Comparison of ENCODE assay signal across 13 cellular contexts in the genomic region with DNA sequence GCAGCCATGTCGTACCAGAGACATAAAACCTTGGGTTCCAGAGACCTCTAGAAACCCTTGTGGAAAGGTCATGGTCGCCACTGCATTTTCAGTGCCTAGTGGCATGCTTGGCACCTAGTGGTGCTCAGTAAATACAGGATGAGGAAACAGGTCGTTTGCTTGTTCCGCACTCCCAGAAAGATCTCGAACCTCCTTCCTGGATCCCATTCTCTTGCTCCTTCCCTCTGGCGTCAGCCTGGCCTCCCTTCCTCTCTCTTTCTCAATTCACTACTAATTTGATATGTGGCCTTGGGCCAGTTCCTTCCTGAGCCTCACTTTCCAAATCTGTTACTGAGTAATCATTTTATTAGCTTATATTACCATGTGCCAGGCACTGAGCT. TPM values are rescaled to one million over a fixed set of nuclear protein-coding genes. Genes with fewer than 3 reads are reported as not detected.
A peak's percentile ranks its signal among the peaks of the same experiment; 100 is the strongest.
DNase-seq lines count a peak whose midpoint lies in the region; ATAC-seq and TF ChIP-seq lines count a peak whose summit lies in the region.
"Had no signal": no experiment of that assay in that cellular context is flagged by ENCODE, and none has a peak within 500 bp of the region (broad histone marks: within the 10 kb centered on the region; RNA-seq: fewer than 3 reads in every experiment).

No MANE protein-coding gene starts in this region.

- peaks cover 87% of the 10 kb centered on the region for H3K79me2 ChIP-seq in mesendoderm (ENCODE audit: control insufficient read depth, insufficient read depth, low read length)

- H3K27ac ChIP-seq in Peyer's patch, result peak overlapping the region; percentile 10 to 90 (median 80)
- H3K27ac ChIP-seq in epithelial cell of prostate, result peak overlapping the region; percentile 72
- H3K27ac ChIP-seq in mesendoderm (ENCODE audit: low read depth, low read length), result no peak overlapping the region
- H3K27ac ChIP-seq in suprapubic skin, result peak overlapping the region; percentile 81
- no peak overlapping the region for H3K27ac ChIP-seq in A673 (ENCODE audit: low read depth, low read length, poor library complexity, severe bottlenecking)
- H3K27ac ChIP-seq: SJSA1, WERI-Rb-1 had no signal

- H2BK120ac ChIP-seq in mesendoderm (ENCODE audit: low read depth, low read length), result no peak overlapping the region

- H3K27me3 ChIP-seq in Peyer's patch, result no peaks in the 10 kb centered on the region
- H3K27me3 ChIP-seq in mesendoderm (ENCODE audit: insufficient read depth, low read length, poor library complexity), result no peaks in the 10 kb centered on the region
- no peaks in the 10 kb centered on the region for H3K27me3 ChIP-seq in suprapubic skin
- no peaks in the 10 kb centered on the region for H3K27me3 ChIP-seq in A673 (replicated peaks; ENCODE audit: insufficient read depth, low read depth, low read length, poor library complexity)
- H3K27me3 ChIP-seq: SJSA1 had no signal

- TF ChIP-seq EP300 in suprapubic skin (IDR thresholded peaks at IDR 0.05), result no peak

- peak in 1 of 3 donors; percentile 60 for DNase-seq in Peyer's patch
- no peak for DNase-seq in epithelial cell of prostate (ENCODE audit: low read depth, low spot score)
- DNase-seq in mesendoderm, result no peak
- DNase-seq in suprapubic skin (ENCODE audit: low spot score in 2 of 2), result no peak
- no peak for DNase-seq in A673 (ENCODE audit: low spot score)
- no peak for DNase-seq in DMS 273 (lab: John Stamatoyannopoulos, UW; ENCODE audit: unreplicated experiment)
- no peak for DNase-seq in GM13976 (ENCODE audit: low spot score)
- DNase-seq: activated T-cell treated with anti-CD3 and anti-CD28 coated beads, Interleukin-2, amount 50 U/mL, for 1 hour; MV-4-11; NCI-H510A had no signal

- H3K4ac ChIP-seq in mesendoderm (ENCODE audit: low read depth, low read length), result no peak overlapping the region

- TF ChIP-seq POLR2A in Peyer's patch (IDR thresholded peaks at IDR 0.05) (no peak), suprapubic skin (IDR thresholded peaks at IDR 0.05) (no peak)

- POLR2A ChIA-PET in A673 (lab: Charles Lee; ENCODE audit: low non-redundant PET), result no interaction called here

- in situ Hi-C loops in GM13976 (cut with MboI; ENCODE audit: low sequenced_read_pairs, unreplicated experiment), result no loop called here

- no peak overlapping the region for H3K4me2 ChIP-seq in mesendoderm (ENCODE audit: low read length)

- CTCF ChIA-PET in A673 (lab: Charles Lee), result no interaction called here

- peak in 1 of 6 experiments; percentile 3 for TF ChIP-seq CTCF in Peyer's patch (IDR thresholded peaks at IDR 0.05)
- TF ChIP-seq CTCF in suprapubic skin (IDR thresholded peaks at IDR 0.05), result no peak
- TF ChIP-seq CTCF in A673 (conservative IDR thresholded peaks at IDR 0.05; ENCODE audit: low read depth, low read length), result no peak
- no peak for TF ChIP-seq CTCF in GM13976 (IDR thresholded peaks at IDR 0.05; ENCODE audit: borderline replicate concordance, control extremely low read depth, extremely low read depth, insufficient read depth, missing control alignments)

- no peak overlapping the region for H4K5ac ChIP-seq in mesendoderm (ENCODE audit: low read length)

- H3K36me3 ChIP-seq in Peyer's patch, result no peaks in the 10 kb centered on the region
- no peaks in the 10 kb centered on the region for H3K36me3 ChIP-seq in mesendoderm (ENCODE audit: control insufficient read depth, insufficient read depth, low read length)
- H3K36me3 ChIP-seq in suprapubic skin, result no peaks in the 10 kb centered on the region
- no peaks in the 10 kb centered on the region for H3K36me3 ChIP-seq in A673 (ENCODE audit: insufficient read depth, low read length, poor library complexity, severe bottlenecking)
- H3K36me3 ChIP-seq: WERI-Rb-1 had no signal

- no peak overlapping the region for H4K8ac ChIP-seq in mesendoderm (ENCODE audit: low read depth, low read length)

- H3K56ac ChIP-seq in mesendoderm (ENCODE audit: low read length), result peak overlapping the region; percentile 27

- H3K23ac ChIP-seq in mesendoderm (ENCODE audit: low read length), result no peak overlapping the region

- H3K4me3 ChIP-seq in Peyer's patch (no peak overlapping the region), mesendoderm (ENCODE audit: low read length) (no peak overlapping the region), suprapubic skin (no peak overlapping the region), A673 (ENCODE audit: low read depth, low read length, poor library complexity, severe bottlenecking) (no peak overlapping the region)
- H3K4me3 ChIP-seq: SJSA1 had no signal

- no CpG with 5 or more reads among the region's 6 CpGs for WGBS in mesendoderm (ENCODE audit: extremely low coverage, insufficient coverage, low lambda C conversion rate)
- 32% methylated on average over 6 of the region's 6 CpGs for WGBS in suprapubic skin

- no peaks in the 10 kb centered on the region for H3K9me3 ChIP-seq in Peyer's patch
- no peaks in the 10 kb centered on the region for H3K9me3 ChIP-seq in suprapubic skin
- no peaks in the 10 kb centered on the region for H3K9me3 ChIP-seq in A673 (ENCODE audit: low read depth, low read length, poor library complexity, severe bottlenecking)
- H3K9me3 ChIP-seq: SJSA1 had no signal

- H3K9ac ChIP-seq in mesendoderm (ENCODE audit: low read length), result no peak overlapping the region

- no peak overlapping the region for H3K18ac ChIP-seq in mesendoderm (ENCODE audit: low read length)

- H2BK5ac ChIP-seq in mesendoderm (ENCODE audit: low read length), result no peak overlapping the region

- peaks cover 40% of the 10 kb centered on the region for H3K79me1 ChIP-seq in mesendoderm (ENCODE audit: low read length)

- BruUV-seq in A673 (replicated peaks; lab: Mats Ljungman, UMichigan), result no TSS peak

- H3K4me1 ChIP-seq in Peyer's patch, result peaks cover 0 to 82% (median 14%) of the 10 kb centered on the region in 4 donors
- H3K4me1 ChIP-seq in mesendoderm (ENCODE audit: control insufficient read depth, low read depth, low read length), result peaks cover 26% of the 10 kb centered on the region
- H3K4me1 ChIP-seq in suprapubic skin, result peaks cover 84% of the 10 kb centered on the region
- peaks cover 31% of the 10 kb centered on the region for H3K4me1 ChIP-seq in A673 (ENCODE audit: insufficient read depth, low read length, poor library complexity, severe bottlenecking)

- ATAC-seq in HG02763 (IDR thresholded peaks at IDR 0.05; ENCODE audit: unreplicated experiment), result no peak

- intact Hi-C loops in A673 (cut with micrococcal nuclease; ENCODE audit: unreplicated experiment), result no loop called here

- H2AK5ac ChIP-seq in mesendoderm (ENCODE audit: low read length), result no peak overlapping the region

- no peak overlapping the region for H2BK15ac ChIP-seq in mesendoderm (replicated peaks; ENCODE audit: low read depth)

RNA-seq across cellular contexts. Expression of a gene that starts 4.4 kb away (rescaled TPM):
- total RNA-seq in Peyer's patch (100 to 1,000 TPM in 2 of 4 donors, 10 to 100 TPM in 2; 80.9 to 168 (median 118) TPM), suprapubic skin (100 to 1,000 TPM in 3 of 4 donors, 10 to 100 TPM in 1; 94.6 to 157 (median 134) TPM), A673 (2021) (44.0 and 46.7 TPM in 2 replicates)
- polyA plus RNA-seq in mesendoderm (2013, experiment 1 of 2), result 36.0 TPM
- polyA plus RNA-seq in mesendoderm (2013, experiment 2 of 2), result 34.9 TPM

Comparison
In these comparisons a context has a peak if more than half of its experiments do, and no peak if none do; other contexts are left out.
1. H3K27ac ChIP-seq: peak in Peyer's patch (4 of 4), epithelial cell of prostate (single experiment) and suprapubic skin (single experiment); none in mesendoderm (single experiment) and A673 (single experiment).